ENCODE assay signal across 26 cellular contexts in genomic region chr1:6761338-6761737, GRCh38. TPM values are rescaled to one million over a fixed set of nuclear protein-coding genes. Genes with fewer than 3 reads are reported as not detected.
DNase-seq lines count a peak whose midpoint lies in the region; ATAC-seq, FAIRE-seq and TF ChIP-seq lines count a peak whose summit lies in the region.
"Had no signal": no experiment of that assay in that cellular context is flagged by ENCODE, and none has a peak within 500 bp of the region (broad histone marks: within the 10 kb centered on the region; RNA-seq: fewer than 3 reads in every experiment).

No MANE protein-coding gene starts in this region.

- no peak overlapping the region for H3K4me3 ChIP-seq in HEK293 (ENCODE audit: low read depth, low read length)
- H3K4me3 ChIP-seq: BLaER1, GM12878 had no signal

- no peak for FAIRE-seq in HTR-8/SVneo (lab: Jason Lieb, UNC)
- FAIRE-seq: A204.1, GM12878, GM12892, GM18507 had no signal

- CTCF ChIA-PET in HEK293 (lab: Yijun Ruan, JAX): interaction anchor here (1.0 kb wide), 1 partner anchor 10 kb away, joined by 4 read pairs; no protein-coding TSS in a partner anchor
- CTCF ChIA-PET in RWPE1 (lab: Yijun Ruan, JAX): interaction anchor here (0.6 to 0.7 kb wide), 2 partner anchors 42 to 86 kb away, joined by 3 read pairs; no protein-coding TSS in a partner anchor

- no peak for DNase-seq in RWPE1 (ENCODE audit: low spot score)
- DNase-seq in left lobe of liver (ENCODE audit: low spot score): peak; percentile 58
- DNase-seq in activated naive CD4-positive, alpha-beta T cell treated with Interleukin-2 at 50 U/mL for 16 hours: no peak
- no peak for DNase-seq in effector CD4-positive, alpha-beta T cell
- DNase-seq in HTR-8/SVneo (ENCODE audit: insufficient read length, low spot score): no peak
- DNase-seq: 8988T; ACHN; BE2C; C1 segment of cervical spinal cord; CD4-positive, alpha-beta memory T cell; CD4-positive, CD25-positive, alpha-beta regulatory T cell; CD8-positive, alpha-beta memory T cell; COR-L47; DMS 273 treated with DMSO at 0.1 percent for 48 hours; DMS153; DMS53; DMS79; DND-41; EL; GDM1 had no signal

- H3K4me1 ChIP-seq in HEK293 (ENCODE audit: control insufficient read depth, insufficient read depth, low read length): no peaks in the 10 kb centered on the region
- H3K4me1 ChIP-seq: BE2C, BLaER1 had no signal

- no peaks in the 10 kb centered on the region for H3K9me3 ChIP-seq in HEK293 (ENCODE audit: control insufficient read depth, insufficient read depth, low read depth, low read length)
- H3K9me3 ChIP-seq: BE2C, BLaER1 had no signal

- POLR2A ChIA-PET in HEK293 (lab: Yijun Ruan, JAX) (no interaction called here), RWPE1 (lab: Yijun Ruan, JAX; ENCODE audit: low non-redundant PET) (no interaction called here)

- no peaks in the 10 kb centered on the region for H3K36me3 ChIP-seq in HEK293 (ENCODE audit: control insufficient read depth in 2 of 2, insufficient read depth in 1 of 2, low read length in 2 of 2)
- H3K36me3 ChIP-seq: BE2C, BLaER1 had no signal

- H3K27ac ChIP-seq in HEK293 (ENCODE audit: extremely low read depth, low read depth, low read length): no peak overlapping the region
- peak overlapping the region; percentile 86 for H3K27ac ChIP-seq in RWPE1
- H3K27ac ChIP-seq: BLaER1 had no signal

- ATAC-seq in left lobe of liver: peak; percentile 78
- ATAC-seq: GM12878 had no signal

- no peak for TF ChIP-seq CTCF in HEK293 (tag by site-specific recombination; IDR thresholded peaks at IDR 0.05)
- no peak for TF ChIP-seq CTCF in RWPE1 (conservative IDR thresholded peaks at IDR 0.05; ENCODE audit: low read depth)

TF ChIP-seq in HEK293, 187 proteins besides CTCF, POLR2A, EP300 and RAD21:
- TF ChIP-seq ZNF768 (tag by site-specific recombination; IDR thresholded peaks at IDR 0.05): no peak
- no peak for TF ChIP-seq ZFP41 (tag by site-specific recombination; IDR thresholded peaks at IDR 0.05; ENCODE audit: borderline replicate concordance)
- 0 out of 2 replicates have a peak, but pooled peaks have one; percentile 2 for TF ChIP-seq SCRT2 (tag by site-specific recombination; IDR thresholded peaks at IDR 0.05)
- no peak for TF ChIP-seq KLF16 (tag by site-specific recombination; IDR thresholded peaks at IDR 0.05)
- TF ChIP-seq ZNF518A (tag by site-specific recombination; conservative IDR thresholded peaks at IDR 0.05; ENCODE audit: low read depth): no peak

RNA-seq across cellular contexts. Expression of gene CAMTA1, which starts 23.9 kb away (rescaled TPM):
- 33.6 TPM for total RNA-seq in left lobe of liver

RNA-seq across cellular contexts. Expression of gene DNAJC11, which starts 59.7 kb away (rescaled TPM):
- total RNA-seq in left lobe of liver: 29.5 TPM
